In the genomic region with DNA sequence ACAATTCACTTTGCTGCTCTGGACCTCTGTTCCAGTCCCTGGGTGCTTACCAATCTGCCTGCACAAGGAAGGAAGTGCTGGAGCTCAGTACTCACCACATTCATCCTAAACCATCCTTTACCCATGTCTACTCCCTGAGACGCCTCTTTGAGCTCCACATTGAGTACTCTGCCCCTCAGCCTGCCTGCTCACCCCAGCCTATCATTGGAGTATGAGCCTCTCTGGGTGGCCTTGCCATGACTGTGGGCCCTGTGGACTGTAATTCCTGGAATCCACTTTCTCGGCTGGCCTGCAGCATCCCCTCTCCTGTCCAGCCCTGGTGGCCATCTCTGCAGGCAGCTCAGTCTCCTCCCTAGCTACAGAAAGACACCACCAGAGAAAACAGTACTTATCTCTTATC, we compare ENCODE assay signal across 22 cellular contexts.
"Had no signal": no experiment of that assay in that cellular context is flagged by ENCODE, and none has a peak within 500 bp of the region (broad histone marks: within the 10 kb centered on the region; RNA-seq: fewer than 3 reads in every experiment).

No MANE protein-coding gene starts in this region.

- H3K9me3 Mint-ChIP-seq: activated CD8-positive, alpha-beta T cell treated with anti-CD3 and anti-CD28 coated beads for 36 hours; activated naive CD4-positive, alpha-beta T cell treated with anti-CD3 and anti-CD28 coated beads, Interleukin-2, amount 10 ng/mL, durations not matched to agents 7 days and 5 days; activated naive CD8-positive, alpha-beta T cell treated with anti-CD3 and anti-CD28 coated beads for 36 hours; activated T-helper 2 cell treated with anti-CD3 and anti-CD28 coated beads, Interferon-gamma antibody, Interleukin-2, Interleukin-4, amounts not matched to agents 10 μg/mL and 5 μg/mL and 100 μg/mL, durations not matched to agents 14 hours and 24 hours and 36 hours; IgD-negative memory B cell had no signal

- ATAC-seq: activated CD4-positive, CD25-positive, alpha-beta regulatory T cell treated with anti-CD3 and anti-CD28 coated beads, Interleukin-2, amount 50 U/mL, for 24 hours; activated CD8-positive, alpha-beta T cell treated with anti-CD3 and anti-CD28 coated beads for 36 hours; activated T-cell treated with anti-CD3 and anti-CD28 coated beads, Interleukin-2, amount 50 U/mL, for 72 hours; PC-3 had no signal

- H3K27ac ChIP-seq: brain microvascular endothelial cell had no signal

- H3K36me3 Mint-ChIP-seq: activated naive CD4-positive, alpha-beta T cell treated with anti-CD3 and anti-CD28 coated beads, Interleukin-2, amount 10 ng/mL, durations not matched to agents 7 days and 5 days; activated naive CD8-positive, alpha-beta T cell treated with anti-CD3 and anti-CD28 coated beads for 36 hours; IgD-negative memory B cell had no signal

- H3K4me1 Mint-ChIP-seq: activated naive CD4-positive, alpha-beta T cell treated with anti-CD3 and anti-CD28 coated beads, Interleukin-2, amount 10 ng/mL, durations not matched to agents 7 days and 5 days; activated naive CD8-positive, alpha-beta T cell treated with anti-CD3 and anti-CD28 coated beads for 36 hours had no signal

- H3K27me3 Mint-ChIP-seq: activated CD8-positive, alpha-beta T cell treated with anti-CD3 and anti-CD28 coated beads for 36 hours; activated naive CD4-positive, alpha-beta T cell treated with anti-CD3 and anti-CD28 coated beads, Interleukin-2, amount 10 ng/mL, durations not matched to agents 7 days and 5 days; IgD-negative memory B cell had no signal

- DNase-seq: activated CD4-positive, alpha-beta T cell treated with anti-CD3 and anti-CD28 coated beads for 4 hours; activated CD8-positive, alpha-beta memory T cell treated with anti-CD3 and anti-CD28 coated beads, Interleukin-2, amount 50 U/mL, for 4 hours; activated CD8-positive, alpha-beta T cell treated with anti-CD3 and anti-CD28 coated beads for 36 hours; activated gamma-delta T cell treated with Interleukin-2 at 50 U/mL for 16 hours; activated naive CD4-positive, alpha-beta T cell treated with anti-CD3 and anti-CD28 coated beads, Interleukin-2, amount 10 ng/mL, durations not matched to agents 7 days and 5 days; activated naive CD8-positive, alpha-beta T cell treated with anti-CD3 and anti-CD28 coated beads for 36 hours; activated T-cell treated with anti-CD3 and anti-CD28 coated beads, Interleukin-2, amount 50 U/mL, for 72 hours; brain microvascular endothelial cell; KG1; NCI-H1048; NCI-H146; NCI-H187 treated with DMSO at 0.1 percent for 48 hours; NCI-H345; NCI-H510A treated with DMSO at 0.1 percent for 48 hours; NCI-H69; NK-92 treated with Interleukin-12 subunit alpha and Interleukin-12 subunit beta, amount 100 ng/mL, for 24 hours; PC-3; SHP77 treated with DMSO at 0.1 percent for 48 hours; T-helper 1 cell had no signal

- H3K27ac Mint-ChIP-seq: activated CD8-positive, alpha-beta T cell treated with anti-CD3 and anti-CD28 coated beads for 36 hours; activated naive CD4-positive, alpha-beta T cell treated with anti-CD3 and anti-CD28 coated beads, Interleukin-2, amount 10 ng/mL, durations not matched to agents 7 days and 5 days; activated naive CD8-positive, alpha-beta T cell treated with anti-CD3 and anti-CD28 coated beads for 36 hours; activated T-cell treated with anti-CD3 and anti-CD28 coated beads, Interleukin-2, amount 50 U/mL, for 72 hours; activated T-helper 2 cell treated with anti-CD3 and anti-CD28 coated beads, Interferon-gamma antibody, Interleukin-2, Interleukin-4, amounts not matched to agents 10 μg/mL and 5 μg/mL and 100 μg/mL, durations not matched to agents 14 hours and 24 hours and 36 hours had no signal

- H3K27me3 ChIP-seq: brain microvascular endothelial cell had no signal

- H3K4me3 Mint-ChIP-seq: activated CD8-positive, alpha-beta T cell treated with anti-CD3 and anti-CD28 coated beads for 36 hours; activated naive CD4-positive, alpha-beta T cell treated with anti-CD3 and anti-CD28 coated beads, Interleukin-2, amount 10 ng/mL, durations not matched to agents 7 days and 5 days; activated naive CD8-positive, alpha-beta T cell treated with anti-CD3 and anti-CD28 coated beads for 36 hours; activated T-cell treated with anti-CD3 and anti-CD28 coated beads, Interleukin-2, amount 50 U/mL, for 72 hours; IgD-negative memory B cell had no signal

- H3K36me3 ChIP-seq: brain microvascular endothelial cell had no signal
